In genomic region chr12:42495244-42495643, GRCh38 we compare ENCODE assay signal across 9 cellular contexts.
"Had no signal": no experiment of that assay in that cellular context is flagged by ENCODE, and none has a peak within 500 bp of the region (broad histone marks: within the 10 kb centered on the region; RNA-seq: fewer than 3 reads in every experiment).

No MANE protein-coding gene starts in this region.

- H3K9ac ChIP-seq: GM23248 had no signal

- H3K36me3 ChIP-seq: HAP-1 had no signal

- H2AFZ ChIP-seq: GM23248, GM23338 had no signal

- H3K4me2 ChIP-seq: GM23338 had no signal

- H3K9me3 ChIP-seq: HAP-1 had no signal

- ATAC-seq: GM23338, HCT116 had no signal

- DNase-seq: GM23248, GOT3, H7, H9, HCEC 1CT, HFFc6 had no signal

- H3K4me3 ChIP-seq: GM23248, GM23338, HAP-1 had no signal

- H3K27ac ChIP-seq: GM23248 had no signal
